21 cellular contexts compared by ENCODE assay signal in the genomic region with DNA sequence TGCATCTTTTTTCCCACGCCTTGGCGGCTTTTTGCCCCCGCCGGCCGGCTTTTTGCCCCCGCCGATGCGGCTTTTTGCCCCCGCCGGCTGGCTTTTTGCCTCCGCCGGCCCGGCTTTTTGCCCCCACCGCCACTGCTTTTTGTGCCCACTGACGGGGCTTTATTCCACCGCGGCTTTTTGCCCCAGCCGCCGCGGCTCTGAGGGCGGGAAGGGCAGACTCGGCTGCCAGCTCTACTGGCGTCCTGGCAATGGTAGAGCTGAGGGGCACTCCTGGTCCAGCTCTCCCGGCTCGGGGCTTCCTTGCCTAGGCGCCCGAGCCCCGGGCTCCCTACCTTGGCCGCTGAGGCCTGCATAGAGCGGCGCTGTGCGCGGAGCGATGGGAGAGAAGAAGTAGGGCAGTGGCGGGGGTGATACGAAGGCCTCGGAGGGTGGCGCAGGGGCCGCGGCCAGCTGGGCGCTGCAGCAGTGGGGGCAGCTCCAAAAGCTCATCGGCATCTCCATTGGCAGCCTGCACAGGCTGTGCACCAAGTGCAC.
"Had no signal": no experiment of that assay in that cellular context is flagged by ENCODE, and none has a peak within 500 bp of the region (broad histone marks: within the 10 kb centered on the region; RNA-seq: fewer than 3 reads in every experiment).

No MANE protein-coding gene starts in this region.

- H3K36me3 ChIP-seq: esophagus squamous epithelium, gastroesophageal sphincter, neural progenitor cell, pancreas, prostate gland, right lobe of liver, spleen, tibial nerve, upper lobe of right lung had no signal

- H3K27me3 ChIP-seq: neural progenitor cell, pancreas, right lobe of liver, tibial nerve, upper lobe of right lung had no signal

- DNase-seq: esophagus squamous epithelium; foreskin fibroblast; left colon; left ventricle myocardium superior; mesenchymal stem cell; midbrain; nucleus accumbens; spleen; stimulated activated CD4-positive, alpha-beta T cell treated with anti-CD3 and anti-CD28 coated beads, Interleukin-15, amount 100 ng/mL, for 24 hours; stimulated activated CD4-positive, alpha-beta T cell treated with anti-CD3 and anti-CD28 coated beads, Interleukin-1b, Interleukin-23, amount 100 ng/mL, for 48 hours; stimulated activated CD4-positive, alpha-beta T cell treated with anti-CD3 and anti-CD28 coated beads, Interleukin-4, amount 100 ng/mL, for 24 hours; upper lobe of right lung had no signal

- H3K27ac ChIP-seq: esophagus squamous epithelium, gastroesophageal sphincter, neural progenitor cell, pancreas, prostate gland, right lobe of liver, spleen, tibial nerve, upper lobe of right lung had no signal

- H3K4me3 ChIP-seq: esophagus squamous epithelium, gastroesophageal sphincter, lung, neural progenitor cell, pancreas, prostate gland, right lobe of liver, spleen, tibial nerve, upper lobe of right lung had no signal

- ATAC-seq: gastroesophageal sphincter; left colon; left ventricle myocardium superior; natural killer cell treated with Interleukin-12 subunit alpha and Interleukin-12 subunit beta and Interleukin-15 and Interleukin-18, amount 100 ng/mL, for 72 hours; pancreas; right lobe of liver; stimulated activated memory B cell treated with anti-CD40 and anti-IgM and Interleukin-4, amounts not matched to agents 10 μg/mL and 1 μg/mL and 100 μg/mL, for 72 hours; upper lobe of right lung had no signal

- H3K4me1 ChIP-seq: esophagus squamous epithelium, gastroesophageal sphincter, neural progenitor cell, pancreas, prostate gland, right lobe of liver, spleen, tibial nerve, upper lobe of right lung had no signal

- H3K9me3 ChIP-seq: pancreas, prostate gland, right lobe of liver, upper lobe of right lung had no signal
